In genomic region chr9:137199411-137200121, GRCh38 we compare ENCODE assay signal across 8 cellular contexts. TPM values are rescaled to one million over a fixed set of nuclear protein-coding genes. Genes with fewer than 3 reads are reported as not detected.
DNase-seq lines count a peak whose midpoint lies in the region; ATAC-seq, FAIRE-seq and TF ChIP-seq lines count a peak whose summit lies in the region.

No MANE protein-coding gene starts in this region.

- H3K27ac Mint-ChIP-seq in activated B cell treated with CpG ODN at 0.5 μM for 24 hours, result peak overlapping the region; percentile 41

- no peaks in the 10 kb centered on the region for H3K36me3 ChIP-seq in small intestine (ENCODE audit: control insufficient read depth in 2 of 2, insufficient read depth in 2 of 2, low read length in 2 of 2)

- H3K4me3 Mint-ChIP-seq in activated B cell treated with CpG ODN at 0.5 μM for 24 hours, result peak overlapping the region; percentile 81

- H3K36me3 Mint-ChIP-seq in activated B cell treated with CpG ODN at 0.5 μM for 24 hours (ENCODE audit: low read depth), result peaks cover 1% of the 10 kb centered on the region

- intact Hi-C loops in activated B cell treated with CpG ODN at 0.5 μM for 24 hours (cut with micrococcal nuclease), result loop anchor here (1.0 to 2.0 kb wide), 7 partner anchors 11 to 81 kb away; partner anchors contain the start of genes ANAPC2, SSNA1 and TUBB4B

- peak; percentile 61 for DNase-seq in DMS53 (lab: John Stamatoyannopoulos, UW)
- DNase-seq in DMS53 treated with DMSO at 0.1 percent for 48 hours (lab: John Stamatoyannopoulos, UW; ENCODE audit: unreplicated experiment), result no peak
- no peak for DNase-seq in activated B cell treated with CpG ODN at 0.5 μM for 24 hours
- peak; percentile 43 for DNase-seq in hepatic stellate cell (ENCODE audit: low spot score)
- DNase-seq in small intestine, result no peak
- no peak for DNase-seq in effector CD4-positive, alpha-beta T cell

- H3K4me1 Mint-ChIP-seq in activated B cell treated with CpG ODN at 0.5 μM for 24 hours, result peaks cover 35% of the 10 kb centered on the region

- H3K4me1 ChIP-seq in small intestine (ENCODE audit: control insufficient read depth in 2 of 2, insufficient read depth in 1 of 2, low read depth in 1 of 2, low read length in 1 of 2), result peaks cover 0 to 5% of the 10 kb centered on the region in 2 donors

- no peaks in the 10 kb centered on the region for H3K9me3 ChIP-seq in small intestine (ENCODE audit: control insufficient read depth, low read depth)

- POLR2A ChIA-PET in activated B cell treated with CpG ODN at 0.5 μM for 24 hours (lab: Charles Lee), result interaction anchor here (1.5 to 3.7 kb wide), 3 partner anchors 11 to 41 kb away, joined by 3 to 17 read pairs (median 5); partner anchors contain the start of genes ANAPC2, SSNA1 and TUBB4B

- H3K27me3 Mint-ChIP-seq in activated B cell treated with CpG ODN at 0.5 μM for 24 hours, result no peaks in the 10 kb centered on the region

- peak overlapping the region; percentile 82 to 95 for H3K4me3 ChIP-seq in small intestine (ENCODE audit: low read depth in 1 of 2, low read length in 2 of 2)

- H3K27ac ChIP-seq in small intestine (ENCODE audit: low read depth in 1 of 2, low read length in 1 of 2), result peak overlapping the region; percentile 94 to 99

- TF ChIP-seq CTCF in activated B cell treated with CpG ODN at 0.5 μM for 24 hours (IDR thresholded peaks at IDR 0.05), result no peak

- no peak for FAIRE-seq in small intestine (lab: Jason Lieb, UNC)

- 8 to 20% (median 13%) methylated on average over 29 to 51 of the region's 51 CpGs for WGBS in small intestine, 3 donors

- ATAC-seq in activated B cell treated with CpG ODN at 0.5 μM for 24 hours (ENCODE audit: low read depth) (no peak), HG02870 (IDR thresholded peaks at IDR 0.05; ENCODE audit: unreplicated experiment) (no peak), HG02623 (IDR thresholded peaks at IDR 0.05; ENCODE audit: unreplicated experiment) (no peak)

- CTCF ChIA-PET in activated B cell treated with CpG ODN at 0.5 μM for 24 hours (lab: Charles Lee), result no interaction called here

- H3K27me3 ChIP-seq in small intestine (ENCODE audit: control insufficient read depth in 2 of 2, insufficient read depth in 2 of 2, low read length in 2 of 2), result no peaks in the 10 kb centered on the region

- no peaks in the 10 kb centered on the region for H3K9me3 Mint-ChIP-seq in activated B cell treated with CpG ODN at 0.5 μM for 24 hours

RNA-seq across cellular contexts. Expression of gene TPRN, which starts 1.0 kb away (rescaled TPM):
- 9.3 and 11.4 TPM in 2 replicates for total RNA-seq in activated B cell treated with CpG ODN at 0.5 μM for 24 hours
- polyA plus RNA-seq in small intestine, result 10 to 100 TPM; 57.0 to 98.4 (median 74.8) TPM

RNA-seq across cellular contexts. Expression of gene TMEM203, which starts 5.9 kb away (rescaled TPM):
- total RNA-seq in activated B cell treated with CpG ODN at 0.5 μM for 24 hours, result 32.7 and 34.1 TPM in 2 replicates
- polyA plus RNA-seq in small intestine, result 10 to 100 TPM; 33.0 to 38.2 (median 35.3) TPM

RNA-seq across cellular contexts. Expression of gene NDOR1, which starts 5.9 kb away (rescaled TPM):
- total RNA-seq in activated B cell treated with CpG ODN at 0.5 μM for 24 hours, result 27.5 and 38.7 TPM in 2 replicates
- 10 to 100 TPM in 2 of 3 donors, 1 to 10 TPM in 1; 9.2 to 15.3 (median 14.3) TPM for polyA plus RNA-seq in small intestine

RNA-seq across cellular contexts. Expression of gene SSNA1, which starts 11.1 kb away (rescaled TPM):
- 71.9 and 76.8 TPM in 2 replicates for total RNA-seq in activated B cell treated with CpG ODN at 0.5 μM for 24 hours
- polyA plus RNA-seq in small intestine, result 100 to 1,000 TPM in 2 of 3 donors, 10 to 100 TPM in 1; 92.0 to 146 (median 113) TPM

RNA-seq across cellular contexts. Expression of gene ANAPC2, which starts 11.2 kb away (rescaled TPM):
- 75.7 and 93.9 TPM in 2 replicates for total RNA-seq in activated B cell treated with CpG ODN at 0.5 μM for 24 hours
- polyA plus RNA-seq in small intestine, result 10 to 100 TPM; 20.0 to 39.6 (median 34.4) TPM

Comparison
In these comparisons a context has a peak if more than half of its experiments do, and no peak if none do; other contexts are left out.
1. DNase-seq: peak in DMS53 (single experiment) and hepatic stellate cell (single experiment); none in DMS53 treated with DMSO at 0.1 percent for 48 hours (single experiment), activated B cell treated with CpG ODN at 0.5 μM for 24 hours (single experiment), small intestine (single experiment) and effector CD4-positive, alpha-beta T cell (single experiment).